Comparison of ENCODE assay signal across 8 cellular contexts in genomic region chr21:42654179-42654912, GRCh38. TPM values are rescaled to one million over a fixed set of nuclear protein-coding genes. Genes with fewer than 3 reads are reported as not detected.
DNase-seq lines count a peak whose midpoint lies in the region; ATAC-seq and TF ChIP-seq lines count a peak whose summit lies in the region.

No MANE protein-coding gene starts in this region.

- H3K9ac ChIP-seq in trophoblast cell (ENCODE audit: low read length), result peak overlapping the region; percentile 35

- peaks cover 2% of the 10 kb centered on the region for H3K79me2 ChIP-seq in trophoblast cell (ENCODE audit: control insufficient read depth, insufficient read depth, low read length, poor library complexity)

- TF ChIP-seq POLR2A in GM18505 (IDR thresholded peaks at IDR 0.05; ENCODE audit: borderline replicate concordance, extremely low read depth, insufficient read depth, insufficient read length), result no peak

- H3K79me1 ChIP-seq in trophoblast cell (ENCODE audit: low read length), result peaks cover 10% of the 10 kb centered on the region

- peak; percentile 4 for DNase-seq in HK-2 (ENCODE audit: unreplicated experiment)
- peak; percentile 19 for DNase-seq in SK-MEL-5 (ENCODE audit: low read depth, low spot score)
- DNase-seq in trophoblast cell, result no peak
- DNase-seq in EL, result no peak
- DNase-seq in KG1 (lab: John Stamatoyannopoulos, UW), result no peak

- no peak overlapping the region for H2BK12ac ChIP-seq in trophoblast cell (ENCODE audit: low read length)

- peaks cover 0 to 3% of the 10 kb centered on the region in 2 donors for H3K27me3 ChIP-seq in esophagus (ENCODE audit: control insufficient read depth in 1 of 2, insufficient read depth in 2 of 2, low read length in 2 of 2)
- H3K27me3 ChIP-seq in trophoblast cell (ENCODE audit: insufficient read depth, low read length), result no peaks in the 10 kb centered on the region

- H3K18ac ChIP-seq in trophoblast cell (ENCODE audit: low read length), result peak overlapping the region; percentile 23

- ATAC-seq in GM18505 (IDR thresholded peaks at IDR 0.05; ENCODE audit: unreplicated experiment), result no peak

- in situ Hi-C loops in SK-MEL-5 (cut with HindIII; ENCODE audit: low pct_unique_long_range_greater_than_20kb, low sequenced_read_pairs), result no loop called here

- peak overlapping the region; percentile 11 for H2BK5ac ChIP-seq in trophoblast cell (ENCODE audit: low read depth, low read length, poor library complexity)

- H3K9me3 ChIP-seq in esophagus (ENCODE audit: control insufficient read depth in 2 of 2, insufficient read depth in 1 of 2, low read depth in 1 of 2, low read length in 1 of 2), result no peaks in the 10 kb centered on the region
- peaks cover 6% of the 10 kb centered on the region for H3K9me3 ChIP-seq in trophoblast cell (ENCODE audit: insufficient read depth, low read depth, low read length)

- H3K4me1 ChIP-seq in esophagus (ENCODE audit: control insufficient read depth in 2 of 2, insufficient read depth in 2 of 2, low read length in 1 of 2), result peaks cover 0 to 23% of the 10 kb centered on the region in 2 donors
- peaks cover 6 to 10% of the 10 kb centered on the region in 2 experiments for H3K4me1 ChIP-seq in trophoblast cell (ENCODE audit: control insufficient read depth in 1 of 2, insufficient read depth in 2 of 2, low read length in 2 of 2)

- no peak overlapping the region for H4K12ac ChIP-seq in trophoblast cell (ENCODE audit: low read depth, low read length)

- peak overlapping the region; percentile 82 for H3K4me2 ChIP-seq in trophoblast cell (ENCODE audit: low read length)

- TF ChIP-seq CTCF in C4-2B (conservative IDR thresholded peaks at IDR 0.05), result no peak

- H2AK5ac ChIP-seq in trophoblast cell (ENCODE audit: low read length), result no peak overlapping the region

- H3K4ac ChIP-seq in trophoblast cell (ENCODE audit: low read depth, low read length), result peak overlapping the region; percentile 41

- H3K4me3 ChIP-seq in esophagus (ENCODE audit: low read depth in 1 of 2, low read length in 2 of 2) (peak overlapping the region; percentile 36 to 50), trophoblast cell (ENCODE audit: low read depth, low read length) (peak overlapping the region; percentile 76)

- peak overlapping the region; percentile 30 for H4K8ac ChIP-seq in trophoblast cell (ENCODE audit: low read depth, low read length)

- H2AFZ ChIP-seq in trophoblast cell (ENCODE audit: insufficient read depth, low read length, poor library complexity), result peak overlapping the region; percentile 8

- peak overlapping the region; percentile 6 for H3K14ac ChIP-seq in trophoblast cell (ENCODE audit: low read length)

- no peak overlapping the region for H3K23ac ChIP-seq in trophoblast cell (ENCODE audit: low read length)

- peak overlapping the region; percentile 79 for H3K27ac ChIP-seq in C4-2B
- no peak overlapping the region for H3K27ac ChIP-seq in esophagus (ENCODE audit: low read depth in 2 of 2, low read length in 1 of 2)
- H3K27ac ChIP-seq in trophoblast cell (ENCODE audit: low read depth, low read length), result no peak overlapping the region

- peak overlapping the region; percentile 78 for H4K91ac ChIP-seq in trophoblast cell (ENCODE audit: low read depth, low read length)

- H3K36me3 ChIP-seq in esophagus (ENCODE audit: control insufficient read depth in 2 of 2, insufficient read depth in 2 of 2, low read length in 1 of 2) (no peaks in the 10 kb centered on the region), trophoblast cell (ENCODE audit: control insufficient read depth in 1 of 2, insufficient read depth in 2 of 2, low read length in 2 of 2) (peaks cover 0 to 2% of the 10 kb centered on the region in 2 experiments)

- H2BK120ac ChIP-seq in trophoblast cell (ENCODE audit: insufficient read depth, low read length, poor library complexity), result no peak overlapping the region

- 4% methylated on average over 45 of the region's 45 CpGs for WGBS in esophagus, 2 donors
- no CpG with 5 or more reads among the region's 45 CpGs for WGBS in trophoblast cell (ENCODE audit: extremely low coverage, insufficient coverage, insufficient read length)

RNA-seq across cellular contexts. Expression of gene PDE9A, which starts 0.9 kb away (rescaled TPM):
- 2.9 and 3.1 TPM in 2 replicates for total RNA-seq in SK-MEL-5 (2014; rRNA removed; shearing (Covaris generic))
- 5.4 and 7.1 TPM in 2 replicates for polyA plus RNA-seq in SK-MEL-5 (2015; cell fraction: cytosol; rRNA removed)
- polyA plus RNA-seq in SK-MEL-5 (2015; cell fraction: nucleus; rRNA removed), result 3.5 and 7.2 TPM in 2 replicates
- polyA plus RNA-seq in esophagus, result 1 to 10 TPM; 1.6 to 1.8 TPM
- 17.4 and 18.5 TPM in 2 replicates for polyA plus RNA-seq in trophoblast cell (2013)

Comparison
In these comparisons a context has a peak if more than half of its experiments do, and no peak if none do; other contexts are left out.
1. DNase-seq: peak in HK-2 (single experiment) and SK-MEL-5 (single experiment); none in trophoblast cell (0 of 2), EL (single experiment) and KG1 (single experiment).